14 cellular contexts compared by ENCODE assay signal in the genomic region with DNA sequence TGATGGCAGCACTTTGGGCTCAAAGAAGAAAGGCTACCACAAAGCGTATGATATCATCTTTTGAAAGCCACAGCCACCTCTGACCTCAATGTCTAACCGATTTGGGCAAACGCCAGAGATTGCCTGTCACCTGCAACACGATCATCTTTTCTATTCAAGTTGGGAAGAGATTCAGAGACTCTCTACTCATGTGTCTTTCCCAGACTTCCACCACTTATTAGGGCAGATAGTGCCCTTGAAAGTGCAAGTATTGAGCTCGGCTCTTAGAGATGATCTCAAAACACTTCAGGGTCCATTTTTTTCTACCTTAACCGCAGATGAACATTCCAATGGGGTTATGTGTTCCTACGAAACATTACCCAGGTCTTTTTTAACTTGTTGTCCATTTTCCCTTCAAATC.
"Had no signal": no experiment of that assay in that cellular context is flagged by ENCODE, and none has a peak within 500 bp of the region (broad histone marks: within the 10 kb centered on the region; RNA-seq: fewer than 3 reads in every experiment).

No MANE protein-coding gene starts in this region.

- DNase-seq: activated CD4-positive, alpha-beta T cell treated with anti-CD3 and anti-CD28 coated beads, Interleukin-2, amount 10 ng/mL, durations not matched to agents 7 days and 5 days; activated naive CD8-positive, alpha-beta T cell treated with anti-CD3 and anti-CD28 coated beads for 36 hours; cortex of kidney; effector memory CD4-positive, alpha-beta T cell; foreskin melanocyte; kidney glomerular epithelial cell; mesenchymal stem cell; natural killer cell; retina; stimulated activated CD4-positive, alpha-beta T cell treated with anti-CD3 and anti-CD28 coated beads, Interleukin-12 subunit alpha, Interleukin-12 subunit beta, amount 100 ng/mL, for 4 hours; stimulated activated CD4-positive, alpha-beta T cell treated with anti-CD3 and anti-CD28 coated beads, Interleukin-2, amount 100 ng/mL, for 24 hours; stomach; testis; upper lobe of right lung had no signal
